In genomic region chr22:36383110-36383581, GRCh38 we compare ENCODE assay signal across 8 cellular contexts.
DNase-seq lines count a peak whose midpoint lies in the region; ATAC-seq and TF ChIP-seq lines count a peak whose summit lies in the region.

No MANE protein-coding gene starts in this region.

- peaks cover 79 to 88% of the 10 kb centered on the region in 2 experiments for H3K4me1 ChIP-seq in neutrophil (ENCODE audit: control insufficient read depth in 1 of 2, insufficient read depth in 1 of 2, low read depth in 1 of 2, low read length in 1 of 2)

- no peak for TF ChIP-seq CTCF in neutrophil (IDR thresholded peaks at IDR 0.05)

- peak overlapping the region; percentile 99 for H3K27ac ChIP-seq in neutrophil

- no peak for ATAC-seq in GM19035 (IDR thresholded peaks at IDR 0.05; ENCODE audit: unreplicated experiment)

- no peaks in the 10 kb centered on the region for H3K9me3 ChIP-seq in neutrophil

- no peaks in the 10 kb centered on the region for H3K27me3 ChIP-seq in neutrophil

- H3K36me3 ChIP-seq in neutrophil, result peaks cover 40% of the 10 kb centered on the region

- DNase-seq in NCI-H2029 (lab: John Stamatoyannopoulos, UW), result peak; percentile 25
- no peak for DNase-seq in NCI-H2029 treated with DMSO at 0.1 percent for 48 hours (lab: John Stamatoyannopoulos, UW)
- peak; percentile 65 for DNase-seq in RKO (ENCODE audit: low spot score)
- DNase-seq in central memory CD4-positive, alpha-beta T cell, result peak; percentile 57
- DNase-seq in LoVo (ENCODE audit: low spot score), result no peak
- no peak for DNase-seq in C1 segment of cervical spinal cord (lab: John Stamatoyannopoulos, UW)

- peak overlapping the region; percentile 31 to 96 for H3K4me3 ChIP-seq in neutrophil (ENCODE audit: low read depth in 1 of 2, low read length in 1 of 2)

Comparison
In these comparisons a context has a peak if more than half of its experiments do, and no peak if none do; other contexts are left out.
1. DNase-seq: peak in NCI-H2029 (single experiment), RKO (single experiment) and central memory CD4-positive, alpha-beta T cell (single experiment); none in NCI-H2029 treated with DMSO at 0.1 percent for 48 hours (single experiment), LoVo (single experiment) and C1 segment of cervical spinal cord (0 of 14).